8 cellular contexts compared by ENCODE assay signal in genomic region chr2:206275274-206276160, GRCh38. TPM values are rescaled to one million over a fixed set of nuclear protein-coding genes. Genes with fewer than 3 reads are reported as not detected.
DNase-seq lines count a peak whose midpoint lies in the region; ATAC-seq and TF ChIP-seq lines count a peak whose summit lies in the region.

No MANE protein-coding gene starts in this region.

- peak; percentile 18 for ATAC-seq in HG02840 (IDR thresholded peaks at IDR 0.05; ENCODE audit: low FRiP score, unreplicated experiment)

- peak overlapping the region; percentile 76 for H3K4me3 Mint-ChIP-seq in MCF 10A (ENCODE audit: unreplicated experiment)

- no peak for TF ChIP-seq EP300 in stomach (IDR thresholded peaks at IDR 0.05)

- H3K27me3 ChIP-seq in kidney epithelial cell (ENCODE audit: control insufficient read depth, insufficient read depth, low read length) (peaks cover 20% of the 10 kb centered on the region), stomach (peaks cover 0 to 75% (median 39%) of the 10 kb centered on the region in 3 donors)

- no peaks in the 10 kb centered on the region for H3K27me3 Mint-ChIP-seq in MCF 10A (ENCODE audit: insufficient read depth, unreplicated experiment)

- TF ChIP-seq CTCF in GM12865 (IDR thresholded peaks at IDR 0.05; ENCODE audit: insufficient read depth, low read depth, low read length, missing control alignments) = no peak
- TF ChIP-seq CTCF in MCF 10A (IDR thresholded peaks at IDR 0.05; ENCODE audit: unreplicated experiment) = no peak
- TF ChIP-seq CTCF in kidney epithelial cell (IDR thresholded peaks at IDR 0.05; ENCODE audit: insufficient read depth, low read length, poor library complexity, severe bottlenecking) = no peak
- TF ChIP-seq CTCF in stomach (IDR thresholded peaks at IDR 0.05) = no peak

- H3K9me3 Mint-ChIP-seq in MCF 10A (ENCODE audit: unreplicated experiment) = no peaks in the 10 kb centered on the region

- in situ Hi-C loops in ACHN (cut with HindIII; ENCODE audit: low pct_ligation_motif_present, low pct_unique_long_range_greater_than_20kb, low sequenced_read_pairs) = no loop called here

- 5 to 9% (median 8%) methylated on average over 24 to 31 of the region's 31 CpGs for WGBS in stomach, 5 donors

- peaks cover 0 to 25% (median 19%) of the 10 kb centered on the region in 4 donors for H3K4me1 ChIP-seq in stomach

- peak overlapping the region; percentile 78 for H3K4me3 ChIP-seq in GM12865 (ENCODE audit: low read depth, low read length)
- peak overlapping the region; percentile 57 for H3K4me3 ChIP-seq in kidney epithelial cell (ENCODE audit: low read depth, low read length)
- peak overlapping the region; percentile 62 to 85 (median 78) for H3K4me3 ChIP-seq in stomach

- intact Hi-C loops in MCF 10A (cut with micrococcal nuclease) (no loop called here), stomach (cut with DNase I; ENCODE audit: low total_unique reads) (no loop called here), posterior vena cava (cut with DNase I) (no loop called here)

- H3K9me3 ChIP-seq in stomach = no peaks in the 10 kb centered on the region

- no peaks in the 10 kb centered on the region for H3K36me3 Mint-ChIP-seq in MCF 10A (ENCODE audit: insufficient read depth, unreplicated experiment)

- H3K36me3 ChIP-seq in kidney epithelial cell (ENCODE audit: control insufficient read depth, insufficient read depth, low read length) (no peaks in the 10 kb centered on the region), stomach (no peaks in the 10 kb centered on the region)

- DNase-seq in ACHN = peak; percentile 50
- peak; percentile 76 for DNase-seq in GM12865 (ENCODE audit: low read depth)
- peak; percentile 80 for DNase-seq in NCI-H2227 treated with DMSO at 0.1 percent for 48 hours (lab: John Stamatoyannopoulos, UW)
- peak; percentile 32 for DNase-seq in MCF 10A (ENCODE audit: unreplicated experiment)
- no peak for DNase-seq in kidney epithelial cell (ENCODE audit: low read depth)
- no peak for DNase-seq in stomach
- DNase-seq in posterior vena cava (ENCODE audit: low spot score) = no peak

- H3K4me1 Mint-ChIP-seq in MCF 10A (ENCODE audit: insufficient read depth, unreplicated experiment) = no peaks in the 10 kb centered on the region

- BruUV-seq in MCF 10A (replicated peaks; lab: Mats Ljungman, UMichigan) = TSS peak; percentile 54

- peak overlapping the region; percentile 61 to 84 (median 80) for H3K27ac ChIP-seq in stomach

- H3K27ac Mint-ChIP-seq in MCF 10A (ENCODE audit: low read depth, unreplicated experiment) = no peak overlapping the region

- CTCF ChIA-PET in MCF 10A (lab: Yijun Ruan, JAX) = no interaction called here

- POLR2A ChIA-PET in MCF 10A (lab: Yijun Ruan, JAX) = interaction anchor here (0.6 to 3.5 kb wide), 5 partner anchors 42 to 978 kb away, joined by 3 to 30 read pairs (median 3); partner anchors contain the start of genes EEF1B2 and NDUFS1

- TF ChIP-seq POLR2A in stomach (IDR thresholded peaks at IDR 0.05) = no peak

RNA-seq across cellular contexts. Expression of gene ZDBF2, which starts 1.1 kb away (rescaled TPM):
- total RNA-seq in MCF 10A (2022) = 15.6 and 21.3 TPM in 2 replicates
- 8.5 and 9.2 TPM in 2 replicates for total RNA-seq in kidney epithelial cell
- total RNA-seq in stomach = 10 to 100 TPM in 2 of 5 donors, 1 to 10 TPM in 3; 5.8 to 38.5 (median 8.9) TPM
- 1 to 10 TPM in 2 of 3 donors, under 1 TPM in 1; 0.93 to 1.4 (median 1.1) TPM for polyA plus RNA-seq in stomach
- total RNA-seq in posterior vena cava = 10 to 100 TPM; 16.0 to 16.1 TPM

Comparison
In these comparisons a context has a peak if more than half of its experiments do, and no peak if none do; other contexts are left out.
1. DNase-seq: peak in ACHN (single experiment), GM12865 (single experiment), NCI-H2227 treated with DMSO at 0.1 percent for 48 hours (single experiment) and MCF 10A (single experiment); none in kidney epithelial cell (single experiment), stomach (single experiment) and posterior vena cava (single experiment).
2. Peak in every context shown above with its lines, with median percentiles within 50 percentile points of each other: H3K4me3 ChIP-seq.